In genomic region chr3:12964713-12965612, GRCh38 we compare ENCODE assay signal across 1 cellular context.
TF ChIP-seq lines count a peak whose summit lies in the region.

No MANE protein-coding gene starts in this region.

TF ChIP-seq in HepG2, 621 proteins besides CTCF, POLR2A, EP300 and RAD21 (continued from another document and continues in another):
- no peak for TF ChIP-seq PBX3 (CRISPR knock-in tag; IDR thresholded peaks at IDR 0.05; ENCODE audit: borderline replicate concordance)
- TF ChIP-seq TBX2 (CRISPR knock-in tag; IDR thresholded peaks at IDR 0.05; ENCODE audit: borderline replicate concordance) = peak; percentile 75
- no peak for TF ChIP-seq ZBTB44 (CRISPR knock-in tag; IDR thresholded peaks at IDR 0.05)
- TF ChIP-seq NBN (conservative IDR thresholded peaks at IDR 0.05) = no peak
- no peak for TF ChIP-seq SP1 (IDR thresholded peaks at IDR 0.05)
- TF ChIP-seq SP1 (CRISPR knock-in tag; IDR thresholded peaks at IDR 0.05) = peak; percentile 42
- peak; percentile 49; the same call in 1 of the 2 replicates for TF ChIP-seq ZNF772 (CRISPR knock-in tag; IDR thresholded peaks at IDR 0.05)
- no peak for TF ChIP-seq TERF1 (CRISPR knock-in tag; IDR thresholded peaks at IDR 0.05)
- no peak for TF ChIP-seq ZNF773 (CRISPR knock-in tag; IDR thresholded peaks at IDR 0.05; ENCODE audit: borderline replicate concordance)
- TF ChIP-seq ZNF234 (CRISPR knock-in tag; conservative IDR thresholded peaks at IDR 0.05) = no peak
- no peak; the same call in 1 of the 2 replicates for TF ChIP-seq ZFP90 (CRISPR knock-in tag; IDR thresholded peaks at IDR 0.05; ENCODE audit: borderline replicate concordance)
- no peak; the same call in 1 of the 2 replicates for TF ChIP-seq SIN3B (IDR thresholded peaks at IDR 0.05; ENCODE audit: low read length)
- TF ChIP-seq ZNF780A (CRISPR knock-in tag; IDR thresholded peaks at IDR 0.05) = no peak
- peak; percentile 87; the same call in 1 of the 2 replicates for TF ChIP-seq ZNF609 (CRISPR knock-in tag; IDR thresholded peaks at IDR 0.05; ENCODE audit: borderline replicate concordance)
- no peak; the same call in 1 of the 2 replicates for TF ChIP-seq ZKSCAN1 (IDR thresholded peaks at IDR 0.05; ENCODE audit: low read length)
- TF ChIP-seq SMC3 (IDR thresholded peaks at IDR 0.05; ENCODE audit: low read length) = peak; percentile 5; the same call in 1 of the 2 replicates
- no peak for TF ChIP-seq ZNF597 (CRISPR knock-in tag; IDR thresholded peaks at IDR 0.05)
- TF ChIP-seq CBFB (CRISPR knock-in tag; IDR thresholded peaks at IDR 0.05) = 0 out of 2 replicates have a peak, but pooled peaks have one; percentile 58
- peak; percentile 60; the same call in 1 of the 2 replicates for TF ChIP-seq KMT2B (CRISPR knock-in tag; IDR thresholded peaks at IDR 0.05)
- no peak; the same call in none of the 2 replicates for TF ChIP-seq RXRA (CRISPR knock-in tag; IDR thresholded peaks at IDR 0.05)
- TF ChIP-seq ZHX1 (CRISPR knock-in tag; IDR thresholded peaks at IDR 0.05; ENCODE audit: low read depth) = no peak; the same call in 1 of the 2 replicates
- TF ChIP-seq ZNF777 (CRISPR knock-in tag; IDR thresholded peaks at IDR 0.05) = no peak
- peak; percentile 79; the same call in 1 of the 2 replicates for TF ChIP-seq SMYD3 (CRISPR knock-in tag; IDR thresholded peaks at IDR 0.05)
- 0 out of 2 replicates have a peak, but pooled peaks have one; percentile 39 for TF ChIP-seq HNF1A (IDR thresholded peaks at IDR 0.05; ENCODE audit: low read depth)
- TF ChIP-seq HNF1A (CRISPR knock-in tag; IDR thresholded peaks at IDR 0.05; ENCODE audit: borderline replicate concordance) = peak; percentile 60; the same call in 1 of the 2 replicates
- TF ChIP-seq MIER2 (CRISPR knock-in tag; IDR thresholded peaks at IDR 0.05) = no peak
- 0 out of 2 replicates have a peak, but pooled peaks have one; percentile 35 for TF ChIP-seq EHMT2 (IDR thresholded peaks at IDR 0.05; ENCODE audit: borderline replicate concordance, low read depth, low read length)
- TF ChIP-seq ZNF569 (CRISPR knock-in tag; IDR thresholded peaks at IDR 0.05; ENCODE audit: borderline replicate concordance) = no peak
- TF ChIP-seq E2F5 (CRISPR knock-in tag; conservative IDR thresholded peaks at IDR 0.05) = no peak
- 0 out of 2 replicates have a peak, but pooled peaks have one; percentile 31 for TF ChIP-seq ZMYM2 (CRISPR knock-in tag; IDR thresholded peaks at IDR 0.05)
- no peak for TF ChIP-seq RBAK (CRISPR knock-in tag; IDR thresholded peaks at IDR 0.05)
- TF ChIP-seq ZNF800 (CRISPR knock-in tag; IDR thresholded peaks at IDR 0.05) = peak; percentile 55; the same call in 1 of the 2 replicates
- TF ChIP-seq ZNF614 (CRISPR knock-in tag; IDR thresholded peaks at IDR 0.05; ENCODE audit: borderline replicate concordance) = peak; percentile 61; the same call in 1 of the 2 replicates
- TF ChIP-seq FLYWCH1 (CRISPR knock-in tag; IDR thresholded peaks at IDR 0.05) = no peak
- peak; percentile 77 for TF ChIP-seq FOXA1 (IDR thresholded peaks at IDR 0.05)
- peak; percentile 97 for TF ChIP-seq FOXA1 (CRISPR knock-in tag; IDR thresholded peaks at IDR 0.05)
- no peak for TF ChIP-seq NFE2L1 (CRISPR knock-in tag; IDR thresholded peaks at IDR 0.05; ENCODE audit: borderline replicate concordance)
- TF ChIP-seq SALL1 (CRISPR knock-in tag; IDR thresholded peaks at IDR 0.05) = peak; percentile 79
- TF ChIP-seq ZNF737 (CRISPR knock-in tag; IDR thresholded peaks at IDR 0.05; ENCODE audit: borderline replicate concordance) = no peak
